ENCODE assay signal across 23 cellular contexts in genomic region chr11:35734669-35735068, GRCh38.
A peak's percentile ranks its signal among the peaks of the same experiment; 100 is the strongest.
DNase-seq lines count a peak whose midpoint lies in the region; ATAC-seq, FAIRE-seq and TF ChIP-seq lines count a peak whose summit lies in the region.
"Had no signal": no experiment of that assay in that cellular context is flagged by ENCODE, and none has a peak within 500 bp of the region (broad histone marks: within the 10 kb centered on the region; RNA-seq: fewer than 3 reads in every experiment).

No MANE protein-coding gene starts in this region.

- H3K4me2 ChIP-seq in endothelial cell of umbilical vein (ENCODE audit: insufficient read depth, low read length) = no peak overlapping the region

- H4K20me1 ChIP-seq in endothelial cell of umbilical vein (replicated peaks; ENCODE audit: control insufficient read depth, extremely low read depth, insufficient read depth, low read length) = no peaks in the 10 kb centered on the region

- peaks cover 8% of the 10 kb centered on the region for H3K4me1 Mint-ChIP-seq in nephron

- H3K4me3 Mint-ChIP-seq in nephron = no peak overlapping the region
- H3K4me3 Mint-ChIP-seq: CD4-positive, CD25-positive, alpha-beta regulatory T cell had no signal

- no TSS peak for BruUV-seq in endothelial cell of umbilical vein (replicated peaks; lab: Mats Ljungman, UMichigan)

- peaks cover 0 to 3% of the 10 kb centered on the region in 2 experiments for H3K36me3 ChIP-seq in endothelial cell of umbilical vein (ENCODE audit: control insufficient read depth in 2 of 2, extremely low read depth in 1 of 2, insufficient read depth in 2 of 2, low read length in 2 of 2)

- TF ChIP-seq POLR2A in endothelial cell of umbilical vein (IDR thresholded peaks at IDR 0.05; ENCODE audit: low read depth, low read length) = no peak

- H3K27ac Mint-ChIP-seq in nephron = peak overlapping the region; percentile 76 to 93 (median 82)

- dilution Hi-C loops in endothelial cell of umbilical vein (cut with MboI; ENCODE audit: extremely low pct_ligation_motif_present, low sequenced_read_pairs) = no loop called here

- ATAC-seq in GM18498 (IDR thresholded peaks at IDR 0.05; ENCODE audit: unreplicated experiment) (no peak), GM18873 (IDR thresholded peaks at IDR 0.05; ENCODE audit: low FRiP score, unreplicated experiment) (no peak)

- H3K4me1 ChIP-seq in endothelial cell of umbilical vein (ENCODE audit: control insufficient read depth, extremely low read depth, insufficient read depth, low read length) = peaks cover 25% of the 10 kb centered on the region

- peak; percentile 14 for DNase-seq in Caki2 (ENCODE audit: low read depth)
- no peak for DNase-seq in endothelial cell of umbilical vein (ENCODE audit: low read depth, low spot score)
- peak; percentile 51 for DNase-seq in left kidney (ENCODE audit: low read depth, low spot score)
- no peak for DNase-seq in activated T-cell treated with anti-CD3 and anti-CD28 coated beads for 4 hours
- no peak for DNase-seq in NCI-H1105 treated with DMSO at 0.1 percent for 48 hours (lab: John Stamatoyannopoulos, UW)
- DNase-seq: CD4-positive, CD25-positive, alpha-beta regulatory T cell; COR-L47; DND-41; Karpas-422; MV-4-11; NCI-H1417; NCI-H1694 treated with DMSO at 0.1 percent for 48 hours; NCI-H2081 treated with DMSO at 0.1 percent for 48 hours; NCI-H2171 treated with DMSO at 0.1 percent for 48 hours; NCI-H446 treated with DMSO at 0.1 percent for 48 hours; NCI-H526 treated with DMSO at 0.1 percent for 48 hours; OCI-M1; Right ventricle myocardium superior had no signal

- H3K27ac ChIP-seq in endothelial cell of umbilical vein (ENCODE audit: insufficient read depth, low read depth, low read length) = peak overlapping the region; percentile 73

- POLR2A ChIA-PET in endothelial cell of umbilical vein (lab: Charles Lee) = no interaction called here

- H3K9ac ChIP-seq in endothelial cell of umbilical vein (replicated peaks; ENCODE audit: extremely low read depth, insufficient read depth, low read length) = no peak overlapping the region

- H3K4me3 ChIP-seq in endothelial cell of umbilical vein (replicated peaks in 1 of 3; ENCODE audit: insufficient read depth in 1 of 3, low read depth in 1 of 3, low read length in 3 of 3) = no peak overlapping the region

- H3K79me2 ChIP-seq in endothelial cell of umbilical vein (ENCODE audit: control insufficient read depth, insufficient read depth, low read length) = no peaks in the 10 kb centered on the region

- CTCF ChIA-PET in endothelial cell of umbilical vein (lab: Charles Lee) = interaction anchor here (1.3 to 2.9 kb wide), 2 partner anchors 87 to 116 kb away, joined by 3 to 13 read pairs; no protein-coding TSS in a partner anchor

- TF ChIP-seq CTCF in endothelial cell of umbilical vein (IDR thresholded peaks at IDR 0.05; ENCODE audit: extremely low read depth in 1 of 2, insufficient read depth in 1 of 2, low read depth in 1 of 2, low read length in 2 of 2) (no peak), nephron (IDR thresholded peaks at IDR 0.05; ENCODE audit: unreplicated experiment in 3 of 3) (no peak)

- no peaks in the 10 kb centered on the region for H3K27me3 ChIP-seq in endothelial cell of umbilical vein (ENCODE audit: control insufficient read depth in 2 of 2, insufficient read depth in 2 of 2, low read length in 2 of 2)

- H3K9me1 ChIP-seq in endothelial cell of umbilical vein (replicated peaks; ENCODE audit: control insufficient read depth, extremely low read depth, insufficient read depth, low read length) = no peaks in the 10 kb centered on the region

- in situ Hi-C loops in Caki2 (cut with HindIII; ENCODE audit: low pct_unique_long_range_greater_than_20kb, low sequenced_read_pairs) = no loop called here

- no peak for FAIRE-seq in endothelial cell of umbilical vein (lab: Jason Lieb, UNC)
- FAIRE-seq: GM12891, H1 had no signal

- intact Hi-C loops in endothelial cell of umbilical vein (cut with micrococcal nuclease) = loop anchor here (2.0 to 5.0 kb wide), 3 partner anchors 18 to 72 kb away; partner anchors contain the start of gene TRIM44

- no peaks in the 10 kb centered on the region for H3K27me3 Mint-ChIP-seq in nephron (ENCODE audit: low read depth)
- H3K27me3 Mint-ChIP-seq: CD4-positive, CD25-positive, alpha-beta regulatory T cell had no signal

- peaks cover 6% of the 10 kb centered on the region for H3K9me3 Mint-ChIP-seq in nephron

- no peak overlapping the region for H2AFZ ChIP-seq in endothelial cell of umbilical vein (ENCODE audit: low read depth, low read length)

- H3K9me3 ChIP-seq in endothelial cell of umbilical vein (replicated peaks; ENCODE audit: control insufficient read depth, insufficient read depth, low read length) = no peaks in the 10 kb centered on the region

- H3K36me3 Mint-ChIP-seq in nephron (ENCODE audit: low read depth) = peaks cover 75% of the 10 kb centered on the region

TF ChIP-seq in endothelial cell of umbilical vein, 7 proteins besides CTCF, POLR2A, EP300 and RAD21:
- no peak for TF ChIP-seq POLR2AphosphoS5 (IDR thresholded peaks at IDR 0.05; ENCODE audit: insufficient read depth, low read depth, low read length)
- no peak for TF ChIP-seq FOS (IDR thresholded peaks at IDR 0.05; ENCODE audit: borderline replicate concordance, insufficient read depth, low read length)
- TF ChIP-seq JUN (IDR thresholded peaks at IDR 0.05; ENCODE audit: borderline replicate concordance, insufficient read depth, insufficient read length, low read depth) = no peak
- TF ChIP-seq GATA2 (IDR thresholded peaks at IDR 0.05; ENCODE audit: insufficient read depth, insufficient read length, low read depth, low read length) = no peak
- no peak for TF ChIP-seq MAX (IDR thresholded peaks at IDR 0.05; ENCODE audit: insufficient read depth, insufficient read length)
- no peak for TF ChIP-seq EZH2 (IDR thresholded peaks at IDR 0.05; ENCODE audit: borderline replicate concordance, low read depth, low read length, severe bottlenecking)
- TF ChIP-seq MYC (IDR thresholded peaks at IDR 0.05; ENCODE audit: low read depth, low read length) = no peak

Comparison
In these comparisons a context has a peak if more than half of its experiments do, and no peak if none do; other contexts are left out.
1. DNase-seq: peak in Caki2 (single experiment) and left kidney (single experiment); none in endothelial cell of umbilical vein (single experiment), activated T-cell treated with anti-CD3 and anti-CD28 coated beads for 4 hours (single experiment) and NCI-H1105 treated with DMSO at 0.1 percent for 48 hours (single experiment).